Comparison of ENCODE assay signal across 8 cellular contexts in genomic region chr14:23366163-23366921, GRCh38. TPM values are rescaled to one million over a fixed set of nuclear protein-coding genes. Genes with fewer than 3 reads are reported as not detected.
DNase-seq lines count a peak whose midpoint lies in the region; ATAC-seq and TF ChIP-seq lines count a peak whose summit lies in the region.

No MANE protein-coding gene starts in this region.

- no peak for TF ChIP-seq RAD21 in liver (IDR thresholded peaks at IDR 0.05)

- no peaks in the 10 kb centered on the region for H3K9me3 Mint-ChIP-seq in activated CD4-positive, alpha-beta T cell treated with anti-CD3 and anti-CD28 coated beads for 36 hours (ENCODE audit: low read depth)

- no peak overlapping the region for H3K4me3 Mint-ChIP-seq in activated CD4-positive, alpha-beta T cell treated with anti-CD3 and anti-CD28 coated beads for 36 hours

- H3K27me3 Mint-ChIP-seq in activated CD4-positive, alpha-beta T cell treated with anti-CD3 and anti-CD28 coated beads for 36 hours: peaks cover 20% of the 10 kb centered on the region

- 0 to 1% methylated on average over 42 to 44 of the region's 48 CpGs for WGBS in ectodermal cell, 2 experiments
- 22% methylated on average over 48 of the region's 48 CpGs for WGBS in liver

- H3K36me3 ChIP-seq in ectodermal cell (ENCODE audit: control insufficient read depth, insufficient read depth, low read length) (no peaks in the 10 kb centered on the region), liver (ENCODE audit: control insufficient read depth in 4 of 4, insufficient read depth in 3 of 4, low read depth in 1 of 4, low read length in 3 of 4) (no peaks in the 10 kb centered on the region), thoracic aorta (no peaks in the 10 kb centered on the region)

- CTCF ChIA-PET in activated CD4-positive, alpha-beta T cell treated with anti-CD3 and anti-CD28 coated beads for 36 hours (lab: Charles Lee): interaction anchor here (1.2 kb wide), 1 partner anchor 10 kb away, joined by 3 read pairs; no protein-coding TSS in a partner anchor

- no peak for TF ChIP-seq CTCF in liver (IDR thresholded peaks at IDR 0.05; ENCODE audit: low read depth, low read length, missing input control)
- no peak for TF ChIP-seq CTCF in thoracic aorta (IDR thresholded peaks at IDR 0.05)

- H3K4me1 ChIP-seq in ectodermal cell (ENCODE audit: control insufficient read depth, insufficient read depth, low read length) (peaks cover 29% of the 10 kb centered on the region), liver (ENCODE audit: control insufficient read depth in 4 of 4, insufficient read depth in 4 of 4, low read length in 3 of 4) (peaks cover 2 to 12% (median 9%) of the 10 kb centered on the region in 4 donors), thoracic aorta (ENCODE audit: control insufficient read depth in 1 of 2, low read depth in 2 of 2) (peaks cover 0 to 32% of the 10 kb centered on the region in 2 donors)

- H3K27ac ChIP-seq in ectodermal cell (ENCODE audit: insufficient read depth, low read depth, low read length, poor library complexity, severe bottlenecking): peak overlapping the region; percentile 89
- peak overlapping the region; percentile 54 to 56 for H3K27ac ChIP-seq in liver (ENCODE audit: low read depth in 1 of 2, low read length in 2 of 2)
- peak overlapping the region; percentile 86 to 98 for H3K27ac ChIP-seq in thoracic aorta

- H3K4me3 ChIP-seq in ectodermal cell (ENCODE audit: insufficient read depth, low read depth, low read length) (peak overlapping the region; percentile 83), liver (ENCODE audit: low read depth in 1 of 3, low read length in 3 of 3) (peak overlapping the region in 1 of 3 donors; percentile 37), thoracic aorta (peak overlapping the region; percentile 73)

- H3K9me3 ChIP-seq in ectodermal cell (ENCODE audit: control insufficient read depth, low read length) (no peaks in the 10 kb centered on the region), liver (ENCODE audit: control insufficient read depth in 4 of 4, low read length in 3 of 4) (no peaks in the 10 kb centered on the region), thoracic aorta (no peaks in the 10 kb centered on the region)

- H3K4me1 Mint-ChIP-seq in activated CD4-positive, alpha-beta T cell treated with anti-CD3 and anti-CD28 coated beads for 36 hours: peaks cover 6% of the 10 kb centered on the region

- POLR2A ChIA-PET in activated CD4-positive, alpha-beta T cell treated with anti-CD3 and anti-CD28 coated beads for 36 hours (lab: Charles Lee): no interaction called here

- H3K27me3 ChIP-seq in ectodermal cell (ENCODE audit: control insufficient read depth, insufficient read depth, low read length, poor library complexity, severe bottlenecking) (no peaks in the 10 kb centered on the region), liver (ENCODE audit: control insufficient read depth in 4 of 4, insufficient read depth in 4 of 4, low read length in 3 of 4) (peaks cover 0 to 8% (median 6%) of the 10 kb centered on the region in 4 donors), thoracic aorta (replicated peaks; ENCODE audit: insufficient read depth) (no peaks in the 10 kb centered on the region)

- DNase-seq in NCI-H2171 treated with DMSO at 0.1 percent for 48 hours (lab: John Stamatoyannopoulos, UW) (peak; percentile 75), thoracic aorta (ENCODE audit: low spot score) (no peak), NCI-H748 treated with DMSO at 0.1 percent for 48 hours (lab: John Stamatoyannopoulos, UW) (no peak)
- DNase-seq in activated CD4-positive, alpha-beta T cell treated with anti-CD3 and anti-CD28 coated beads for 48 hours: no peak
- no peak for DNase-seq in activated CD4-positive, alpha-beta T cell treated with anti-CD3 and anti-CD28 coated beads for 36 hours

- intact Hi-C loops in activated CD4-positive, alpha-beta T cell treated with anti-CD3 and anti-CD28 coated beads for 36 hours (cut with DNase I, micrococcal nuclease): no loop called here

- no peak overlapping the region for H3K9ac ChIP-seq in liver (ENCODE audit: low read depth in 1 of 2, low read length in 2 of 2)

- peak; percentile 9 for ATAC-seq in thoracic aorta (ENCODE audit: insufficient number of reproducible peaks, low FRiP score, low read depth)
- no peak for ATAC-seq in GM18519 (IDR thresholded peaks at IDR 0.05; ENCODE audit: low FRiP score, unreplicated experiment)
- no peak for ATAC-seq in activated CD4-positive, alpha-beta T cell treated with anti-CD3 and anti-CD28 coated beads for 36 hours

- no peak overlapping the region for H3K27ac Mint-ChIP-seq in activated CD4-positive, alpha-beta T cell treated with anti-CD3 and anti-CD28 coated beads for 36 hours

- H3K36me3 Mint-ChIP-seq in activated CD4-positive, alpha-beta T cell treated with anti-CD3 and anti-CD28 coated beads for 36 hours (ENCODE audit: low read depth): no peaks in the 10 kb centered on the region

TF ChIP-seq in liver, 16 proteins besides CTCF, POLR2A, EP300 and RAD21 (continues in another document):
- no peak for TF ChIP-seq ZBTB33 (IDR thresholded peaks at IDR 0.05)
- TF ChIP-seq RXRA (IDR thresholded peaks at IDR 0.05): no peak
- TF ChIP-seq YY1 (IDR thresholded peaks at IDR 0.05): no peak
- no peak for TF ChIP-seq FOXA2 (IDR thresholded peaks at IDR 0.05)
- no peak for TF ChIP-seq ATF3 (IDR thresholded peaks at IDR 0.05)
- no peak for TF ChIP-seq NR2F2 (IDR thresholded peaks at IDR 0.05)
- no peak for TF ChIP-seq SP1 (IDR thresholded peaks at IDR 0.05)
- no peak for TF ChIP-seq TAF1 (conservative IDR thresholded peaks at IDR 0.05)

RNA-seq across cellular contexts. Expression of gene EFS, which starts 1.4 kb away (rescaled TPM):
- 108 TPM for polyA plus RNA-seq in ectodermal cell (2013, experiment 1 of 4)
- polyA plus RNA-seq in ectodermal cell (2013, experiment 2 of 4): 109 TPM
- 98.4 TPM for polyA plus RNA-seq in ectodermal cell (2013, experiment 3 of 4)
- polyA plus RNA-seq in ectodermal cell (2013, experiment 4 of 4): 111 TPM
- total RNA-seq in liver (under 1 TPM; 0.42 to 0.67 TPM), thoracic aorta (10 to 100 TPM; 23.3 to 38.2 TPM)
- polyA plus RNA-seq in liver: under 1 TPM; 0.10 to 0.69 TPM
- total RNA-seq in activated CD4-positive, alpha-beta T cell treated with anti-CD3 and anti-CD28 coated beads for 36 hours: not detected

RNA-seq across cellular contexts. Expression of gene IL25, which starts 6.3 kb away (rescaled TPM):
- polyA plus RNA-seq in ectodermal cell (2013, experiment 1 of 4): not detected
- not detected for polyA plus RNA-seq in ectodermal cell (2013, experiment 2 of 4)
- polyA plus RNA-seq in ectodermal cell (2013, experiment 3 of 4): not detected
- polyA plus RNA-seq in ectodermal cell (2013, experiment 4 of 4): not detected
- total RNA-seq in liver: not detected
- not detected for polyA plus RNA-seq in liver
- total RNA-seq in thoracic aorta: not detected
- total RNA-seq in activated CD4-positive, alpha-beta T cell treated with anti-CD3 and anti-CD28 coated beads for 36 hours: not detected

RNA-seq across cellular contexts. Expression of gene CMTM5, which starts 10.5 kb away (rescaled TPM):
- polyA plus RNA-seq in ectodermal cell (2013, experiment 1 of 4): 4.0 TPM
- 4.4 TPM for polyA plus RNA-seq in ectodermal cell (2013, experiment 2 of 4)
- polyA plus RNA-seq in ectodermal cell (2013, experiment 3 of 4): 4.1 TPM
- 4.9 TPM for polyA plus RNA-seq in ectodermal cell (2013, experiment 4 of 4)
- total RNA-seq in liver: 1 to 10 TPM in 1 of 2 donors, not detected in 1; 5.5 TPM
- polyA plus RNA-seq in liver: under 1 TPM in 1 of 2 donors, not detected in 1; 0.22 TPM
- total RNA-seq in thoracic aorta: 1 to 10 TPM in 1 of 2 donors, not detected in 1; 2.6 TPM
- total RNA-seq in activated CD4-positive, alpha-beta T cell treated with anti-CD3 and anti-CD28 coated beads for 36 hours: not detected

RNA-seq across cellular contexts. Expression of gene SLC22A17, which starts 13.7 kb away (rescaled TPM):
- 76.9 TPM for polyA plus RNA-seq in ectodermal cell (2013, experiment 1 of 4)
- polyA plus RNA-seq in ectodermal cell (2013, experiment 2 of 4): 82.5 TPM
- polyA plus RNA-seq in ectodermal cell (2013, experiment 3 of 4): 74.7 TPM
- 87.5 TPM for polyA plus RNA-seq in ectodermal cell (2013, experiment 4 of 4)
- total RNA-seq in liver (10 to 100 TPM in 1 of 2 donors, 1 to 10 TPM in 1; 2.4 to 14.6 TPM), thoracic aorta (10 to 100 TPM; 55.1 to 72.3 TPM)
- 1 to 10 TPM; 1.1 to 2.7 TPM for polyA plus RNA-seq in liver
- total RNA-seq in activated CD4-positive, alpha-beta T cell treated with anti-CD3 and anti-CD28 coated beads for 36 hours: 1 to 10 TPM; 4.7 to 5.3 TPM

RNA-seq across cellular contexts. Expression of gene MYH6, which starts 41.7 kb away (rescaled TPM):
- 0.48 TPM for polyA plus RNA-seq in ectodermal cell (2013, experiment 1 of 4)
- polyA plus RNA-seq in ectodermal cell (2013, experiment 2 of 4): 0.23 TPM
- polyA plus RNA-seq in ectodermal cell (2013, experiment 3 of 4): 0.32 TPM
- 0.49 TPM for polyA plus RNA-seq in ectodermal cell (2013, experiment 4 of 4)
- under 1 TPM; 0.05 to 0.17 TPM for total RNA-seq in liver
- under 1 TPM in 1 of 2 donors, not detected in 1; 0.06 TPM for polyA plus RNA-seq in liver
- not detected for total RNA-seq in thoracic aorta
- total RNA-seq in activated CD4-positive, alpha-beta T cell treated with anti-CD3 and anti-CD28 coated beads for 36 hours: under 1 TPM; 0.14 to 0.16 TPM

Comparison
In these comparisons a context has a peak if more than half of its experiments do, and no peak if none do; other contexts are left out.
1. RNA of gene EFS, which starts 1.4 kb away (total RNA-seq): 23.3 to 38.2 TPM in thoracic aorta; 0.42 to 0.67 TPM in liver and not detected in activated CD4-positive, alpha-beta T cell treated with anti-CD3 and anti-CD28 coated beads for 36 hours; every median in the first group is over 10 times any median in the second.
2. Peak in every context shown above with its lines, with median percentiles within 50 percentile points of each other: H3K27ac ChIP-seq.